9 cellular contexts compared by ENCODE assay signal in genomic region chr15:96052572-96053038, GRCh38.
A peak's percentile ranks its signal among the peaks of the same experiment; 100 is the strongest.
DNase-seq lines count a peak whose midpoint lies in the region; ATAC-seq and TF ChIP-seq lines count a peak whose summit lies in the region.
"Had no signal": no experiment of that assay in that cellular context is flagged by ENCODE, and none has a peak within 500 bp of the region (broad histone marks: within the 10 kb centered on the region; RNA-seq: fewer than 3 reads in every experiment).

No MANE protein-coding gene starts in this region.

- H3K4me1 ChIP-seq in endodermal cell (ENCODE audit: control insufficient read depth, insufficient read depth, low read length) (peaks cover 15% of the 10 kb centered on the region), mesodermal cell (ENCODE audit: control insufficient read depth, insufficient read depth, low read length, poor library complexity, severe bottlenecking) (peaks cover 20% of the 10 kb centered on the region), upper lobe of left lung (peaks cover 6 to 20% (median 17%) of the 10 kb centered on the region in 4 donors)

- H3K4me3 ChIP-seq in endodermal cell (ENCODE audit: low read length) (peak overlapping the region; percentile 70), mesodermal cell (ENCODE audit: extremely low read depth, insufficient read depth, low read length, poor library complexity, severe bottlenecking) (peak overlapping the region; percentile 12), upper lobe of left lung (peak overlapping the region in 3 of 4 donors; percentile 28 to 39 (median 37))

- TF ChIP-seq CTCF in endodermal cell (conservative IDR thresholded peaks at IDR 0.05), result peak; percentile 1
- no peak for TF ChIP-seq CTCF in upper lobe of left lung (IDR thresholded peaks at IDR 0.05)

- no peaks in the 10 kb centered on the region for H3K36me3 Mint-ChIP-seq in activated naive CD8-positive, alpha-beta T cell treated with anti-CD3 and anti-CD28 coated beads for 36 hours
- no peaks in the 10 kb centered on the region for H3K36me3 Mint-ChIP-seq in activated naive CD8-positive, alpha-beta T cell treated with anti-CD3 and anti-CD28 coated beads, Interleukin-2, amount 50 U/mL, for 24 hours (ENCODE audit: low read depth)
- no peaks in the 10 kb centered on the region for H3K36me3 Mint-ChIP-seq in endodermal cell (ENCODE audit: low read depth)

- TF ChIP-seq POLR2A in upper lobe of left lung (IDR thresholded peaks at IDR 0.05), result no peak

- no peak overlapping the region for H3K4me3 Mint-ChIP-seq in activated naive CD8-positive, alpha-beta T cell treated with anti-CD3 and anti-CD28 coated beads for 36 hours
- no peak overlapping the region for H3K4me3 Mint-ChIP-seq in activated naive CD8-positive, alpha-beta T cell treated with anti-CD3 and anti-CD28 coated beads, Interleukin-2, amount 50 U/mL, for 24 hours
- peak overlapping the region; percentile 51 for H3K4me3 Mint-ChIP-seq in endodermal cell

- no peaks in the 10 kb centered on the region for H3K9me3 Mint-ChIP-seq in activated naive CD8-positive, alpha-beta T cell treated with anti-CD3 and anti-CD28 coated beads for 36 hours
- peaks cover 5% of the 10 kb centered on the region for H3K9me3 Mint-ChIP-seq in activated naive CD8-positive, alpha-beta T cell treated with anti-CD3 and anti-CD28 coated beads, Interleukin-2, amount 50 U/mL, for 24 hours
- H3K9me3 Mint-ChIP-seq in endodermal cell, result peaks cover 10% of the 10 kb centered on the region

- H3K27ac Mint-ChIP-seq in activated naive CD8-positive, alpha-beta T cell treated with anti-CD3 and anti-CD28 coated beads for 36 hours, result no peak overlapping the region
- no peak overlapping the region for H3K27ac Mint-ChIP-seq in activated naive CD8-positive, alpha-beta T cell treated with anti-CD3 and anti-CD28 coated beads, Interleukin-2, amount 50 U/mL, for 24 hours
- no peak overlapping the region for H3K27ac Mint-ChIP-seq in endodermal cell

- H3K4me1 Mint-ChIP-seq in activated naive CD8-positive, alpha-beta T cell treated with anti-CD3 and anti-CD28 coated beads for 36 hours, result peaks cover 4% of the 10 kb centered on the region
- H3K4me1 Mint-ChIP-seq in activated naive CD8-positive, alpha-beta T cell treated with anti-CD3 and anti-CD28 coated beads, Interleukin-2, amount 50 U/mL, for 24 hours, result peaks cover 2% of the 10 kb centered on the region
- H3K4me1 Mint-ChIP-seq in endodermal cell, result peaks cover 30% of the 10 kb centered on the region

- TF ChIP-seq EP300 in upper lobe of left lung (IDR thresholded peaks at IDR 0.05), result no peak

- H3K9me3 ChIP-seq in endodermal cell (ENCODE audit: control insufficient read depth, low read length) (peaks cover 9% of the 10 kb centered on the region), mesodermal cell (ENCODE audit: control insufficient read depth, low read length) (no peaks in the 10 kb centered on the region), upper lobe of left lung (no peaks in the 10 kb centered on the region)

- H3K36me3 ChIP-seq in endodermal cell (ENCODE audit: control insufficient read depth, insufficient read depth, low read length) (no peaks in the 10 kb centered on the region), mesodermal cell (ENCODE audit: control insufficient read depth, insufficient read depth, low read length) (no peaks in the 10 kb centered on the region), upper lobe of left lung (no peaks in the 10 kb centered on the region)

- WGBS in endodermal cell (ENCODE audit: insufficient coverage in 1 of 2, insufficient read length in 1 of 2), 2 experiments, result 2 to 6% methylated on average over 15 to 19 of the region's 19 CpGs
- WGBS in mesodermal cell (ENCODE audit: insufficient coverage in 2 of 2), 2 experiments, result 2 to 3% methylated on average over 17 to 18 of the region's 19 CpGs
- 27 to 69% methylated on average over 11 to 19 of the region's 19 CpGs for WGBS in upper lobe of left lung, 2 donors

- H3K9ac ChIP-seq in endodermal cell (ENCODE audit: extremely low read depth, low read length, poor library complexity, severe bottlenecking), result peak overlapping the region; percentile 45

- DNase-seq in activated naive CD8-positive, alpha-beta T cell treated with anti-CD3 and anti-CD28 coated beads for 36 hours, result peak; percentile 2
- no peak for DNase-seq in activated naive CD8-positive, alpha-beta T cell treated with anti-CD3 and anti-CD28 coated beads, Interleukin-2, amount 50 U/mL, for 24 hours
- DNase-seq in endodermal cell (peak; percentile 85), upper lobe of left lung (no peak), 8988T (no peak), iPS-NIHi7 (ENCODE audit: extremely low spot score) (no peak)
- DNase-seq in effector CD4-positive, alpha-beta T cell, result no peak
- DNase-seq: activated CD4-positive, CD25-positive, alpha-beta regulatory T cell treated with anti-CD3 and anti-CD28 coated beads, Interleukin-2, amount 50 U/mL, for 72 hours had no signal

- no peaks in the 10 kb centered on the region for H3K27me3 ChIP-seq in endodermal cell (ENCODE audit: control insufficient read depth, insufficient read depth, low read length, poor library complexity, severe bottlenecking)
- peaks cover 0 to 6% (median 0%) of the 10 kb centered on the region in 4 donors for H3K27me3 ChIP-seq in upper lobe of left lung

- H3K27ac ChIP-seq in endodermal cell (ENCODE audit: low read depth, low read length) (no peak overlapping the region), mesodermal cell (ENCODE audit: low read depth, low read length, severe bottlenecking) (no peak overlapping the region), upper lobe of left lung (peak overlapping the region in 2 of 4 donors; percentile 42 to 50)

- peaks cover 74% of the 10 kb centered on the region for H3K27me3 Mint-ChIP-seq in activated naive CD8-positive, alpha-beta T cell treated with anti-CD3 and anti-CD28 coated beads for 36 hours
- H3K27me3 Mint-ChIP-seq in activated naive CD8-positive, alpha-beta T cell treated with anti-CD3 and anti-CD28 coated beads, Interleukin-2, amount 50 U/mL, for 24 hours, result peaks cover 42% of the 10 kb centered on the region
- peaks cover 70% of the 10 kb centered on the region for H3K27me3 Mint-ChIP-seq in endodermal cell (ENCODE audit: insufficient read depth)

- no peak for ATAC-seq in activated naive CD8-positive, alpha-beta T cell treated with anti-CD3 and anti-CD28 coated beads, Interleukin-2, amount 50 U/mL, for 24 hours
- peak in 1 of 2 donors; percentile 57 for ATAC-seq in upper lobe of left lung (ENCODE audit: low FRiP score in 2 of 2)

Comparison
In these comparisons a context has a peak if more than half of its experiments do, and no peak if none do; other contexts are left out.
1. DNase-seq: peak in activated naive CD8-positive, alpha-beta T cell treated with anti-CD3 and anti-CD28 coated beads for 36 hours (single experiment) and endodermal cell (single experiment); none in activated naive CD8-positive, alpha-beta T cell treated with anti-CD3 and anti-CD28 coated beads, Interleukin-2, amount 50 U/mL, for 24 hours (single experiment), upper lobe of left lung (0 of 2), 8988T (single experiment), iPS-NIHi7 (single experiment) and effector CD4-positive, alpha-beta T cell (single experiment).
2. H3K4me3 ChIP-seq: peak in every context shown above with its lines; median percentile 70 in endodermal cell; 37 in upper lobe of left lung; 12 in mesodermal cell.